ENCODE assay signal across 1 cellular context in genomic region chr20:53699085-53699717, GRCh38.
A peak's percentile ranks its signal among the peaks of the same experiment; 100 is the strongest.
TF ChIP-seq lines count a peak whose summit lies in the region.

No MANE protein-coding gene starts in this region.

TF ChIP-seq in GM12878, 131 proteins besides CTCF, POLR2A, EP300 and RAD21:
- peak; percentile 48; the same call in 1 of the 2 replicates for TF ChIP-seq RELB (IDR thresholded peaks at IDR 0.05; ENCODE audit: low read depth)
- peak; percentile 11; the same call in 1 of the 2 replicates for TF ChIP-seq NFXL1 (IDR thresholded peaks at IDR 0.05; ENCODE audit: borderline replicate concordance)
- TF ChIP-seq NR2F1 (conservative IDR thresholded peaks at IDR 0.05): 0 out of 2 replicates have a peak, but pooled peaks have one; percentile 26
- TF ChIP-seq CBFB (IDR thresholded peaks at IDR 0.05; ENCODE audit: low read depth): no peak
